In genomic region chr18:36706313-36706881, GRCh38 we compare ENCODE assay signal across 26 cellular contexts.
DNase-seq lines count a peak whose midpoint lies in the region; ATAC-seq and TF ChIP-seq lines count a peak whose summit lies in the region.
"Had no signal": no experiment of that assay in that cellular context is flagged by ENCODE, and none has a peak within 500 bp of the region (broad histone marks: within the 10 kb centered on the region; RNA-seq: fewer than 3 reads in every experiment).

No MANE protein-coding gene starts in this region.

- H3K27me3 ChIP-seq in vagina (no peaks in the 10 kb centered on the region), Karpas-422 (ENCODE audit: low read length) (no peaks in the 10 kb centered on the region)
- H3K27me3 ChIP-seq: dorsolateral prefrontal cortex, gastrocnemius medialis, uterus had no signal

- TF ChIP-seq POLR2A in vagina (IDR thresholded peaks at IDR 0.05) = no peak

- peaks cover 21% of the 10 kb centered on the region for H3K79me2 ChIP-seq in Karpas-422 (ENCODE audit: low read length)

- no peaks in the 10 kb centered on the region for H3K36me3 ChIP-seq in vagina
- H3K36me3 ChIP-seq in Karpas-422 (ENCODE audit: insufficient read depth, low read length) = no peaks in the 10 kb centered on the region
- H3K36me3 ChIP-seq: gastrocnemius medialis, uterus, WERI-Rb-1 had no signal

- no peak for ATAC-seq in HG03135 (IDR thresholded peaks at IDR 0.05; ENCODE audit: unreplicated experiment)
- ATAC-seq: A549, gastrocnemius medialis, left cardiac atrium, Panc1, sciatic nerve had no signal

- H3K4me1 ChIP-seq in vagina (peaks cover 31% of the 10 kb centered on the region), Karpas-422 (ENCODE audit: low read length) (peaks cover 11% of the 10 kb centered on the region)
- H3K4me1 ChIP-seq: uterus had no signal

- no peak overlapping the region for H3K9ac ChIP-seq in Karpas-422 (ENCODE audit: low read length)

- H2AFZ ChIP-seq in Karpas-422 (ENCODE audit: low read length) = no peak overlapping the region

- H3K4me3 ChIP-seq in foreskin fibroblast (ENCODE audit: low read depth in 1 of 2, low read length in 2 of 2) (no peak overlapping the region), vagina (no peak overlapping the region), Karpas-422 (ENCODE audit: low read length) (no peak overlapping the region)
- H3K4me3 ChIP-seq: A549, dorsolateral prefrontal cortex, gastrocnemius medialis, uterus had no signal

- DNase-seq in SHP77 (lab: John Stamatoyannopoulos, UW) = peak; percentile 16 to 28
- no peak for DNase-seq in SHP77 treated with DMSO at 0.1 percent for 48 hours (lab: John Stamatoyannopoulos, UW)
- DNase-seq in SK-N-DZ (ENCODE audit: low spot score) = peak; percentile 9
- DNase-seq in foreskin fibroblast = peak; percentile 44 to 63
- DNase-seq in vagina (ENCODE audit: extremely low spot score in 2 of 2) = no peak
- DNase-seq in NCI-H82 (lab: John Stamatoyannopoulos, UW) = no peak
- DNase-seq in Karpas-422 = no peak
- DNase-seq: activated CD4-positive, alpha-beta T cell treated with anti-CD3 and anti-CD28 coated beads, Interleukin-2, amount 50 U/mL, for 48 hours; activated effector memory CD4-positive, alpha-beta T cell treated with Interleukin-2 at 50 U/mL for 16 hours; C1 segment of cervical spinal cord; central memory CD4-positive, alpha-beta T cell; dorsolateral prefrontal cortex; gastrocnemius medialis; H7; left cardiac atrium; mesendoderm; naive B cell; NCI-H1436 treated with DMSO at 0.1 percent for 48 hours; NCI-H774; uterus; WERI-Rb-1 had no signal

- H3K9me3 ChIP-seq in vagina (no peaks in the 10 kb centered on the region), Karpas-422 (ENCODE audit: low read length) (no peaks in the 10 kb centered on the region)
- H3K9me3 ChIP-seq: A549, gastrocnemius medialis, uterus had no signal

- peak overlapping the region; percentile 65 for H3K27ac ChIP-seq in vagina
- H3K27ac ChIP-seq in Karpas-422 (ENCODE audit: low read length) = no peak overlapping the region
- H3K27ac ChIP-seq: A549, dorsolateral prefrontal cortex, epithelial cell of prostate, gastrocnemius medialis, uterus, WERI-Rb-1 had no signal

- no peaks in the 10 kb centered on the region for H3K9me2 ChIP-seq in Karpas-422 (replicated peaks; ENCODE audit: insufficient read depth, low read length)

- H4K20me1 ChIP-seq in Karpas-422 (ENCODE audit: insufficient read depth, low read depth, low read length) = peaks cover 5% of the 10 kb centered on the region; the same call in 1 of the 2 replicates

- intact Hi-C loops in vagina (cut with DNase I) = no loop called here

- TF ChIP-seq CTCF in foreskin fibroblast (IDR thresholded peaks at IDR 0.05; ENCODE audit: low read depth, low read length) (no peak), vagina (IDR thresholded peaks at IDR 0.05) (no peak)

- no peak overlapping the region for H3K4me2 ChIP-seq in Karpas-422 (ENCODE audit: low read depth, low read length, poor library complexity, severe bottlenecking)
- H3K4me2 ChIP-seq: A549 had no signal

Comparison
In these comparisons a context has a peak if more than half of its experiments do, and no peak if none do; other contexts are left out.
1. DNase-seq: peak in SHP77 (2 of 2), SK-N-DZ (single experiment) and foreskin fibroblast (2 of 2); none in SHP77 treated with DMSO at 0.1 percent for 48 hours (single experiment), vagina (0 of 2), NCI-H82 (single experiment) and Karpas-422 (single experiment).